In genomic region chr18:48835119-48835518, GRCh38 we compare ENCODE assay signal across 10 cellular contexts.
DNase-seq lines count a peak whose midpoint lies in the region; ATAC-seq and TF ChIP-seq lines count a peak whose summit lies in the region.
"Had no signal": no experiment of that assay in that cellular context is flagged by ENCODE, and none has a peak within 500 bp of the region (broad histone marks: within the 10 kb centered on the region; RNA-seq: fewer than 3 reads in every experiment).

No MANE protein-coding gene starts in this region.

- H3K9me3 Mint-ChIP-seq in effector memory CD8-positive, alpha-beta T cell = no peaks in the 10 kb centered on the region

- WGBS in spleen, 5 donors = 54 to 76% (median 59%) methylated on average over 3 of the region's 3 CpGs

- H3K27me3 ChIP-seq in SJCRH30 (no peaks in the 10 kb centered on the region), spleen (replicated peaks in 1 of 7) (no peaks in the 10 kb centered on the region)

- H3K27ac ChIP-seq in SJCRH30 (no peak overlapping the region), spleen (peak overlapping the region in 7 of 8 donors; percentile 5 to 89 (median 71))

- DNase-seq in SJCRH30 = peak; percentile 16 to 55
- DNase-seq in effector memory CD8-positive, alpha-beta T cell = no peak
- DNase-seq in spleen = peak; percentile 44
- no peak for DNase-seq in NCI-H510A treated with DMSO at 0.1 percent for 48 hours (lab: John Stamatoyannopoulos, UW)
- no peak for DNase-seq in NCI-H1105 (lab: John Stamatoyannopoulos, UW)
- DNase-seq: NCI-H1105 treated with DMSO at 0.1 percent for 48 hours, SHP77 treated with DMSO at 0.1 percent for 48 hours had no signal

- peak overlapping the region; percentile 95 to 100 for H3K27ac Mint-ChIP-seq in effector memory CD8-positive, alpha-beta T cell
- H3K27ac Mint-ChIP-seq: progenitor cell of endocrine pancreas had no signal

- peak overlapping the region; percentile 88 to 95 for H3K4me3 Mint-ChIP-seq in effector memory CD8-positive, alpha-beta T cell

- ATAC-seq in HG03039 (IDR thresholded peaks at IDR 0.05; ENCODE audit: unreplicated experiment) (peak; percentile 3), HG02759 (IDR thresholded peaks at IDR 0.05; ENCODE audit: unreplicated experiment) (no peak)
- no peak for ATAC-seq in effector memory CD8-positive, alpha-beta T cell (replicated peaks)

- peaks cover 88 to 92% of the 10 kb centered on the region in 2 donors for H3K4me1 Mint-ChIP-seq in effector memory CD8-positive, alpha-beta T cell (ENCODE audit: low read depth in 2 of 2)

- H3K36me3 ChIP-seq in SJCRH30 (no peaks in the 10 kb centered on the region), spleen (no peaks in the 10 kb centered on the region)

- H3K9me3 ChIP-seq in SJCRH30 (replicated peaks) (no peaks in the 10 kb centered on the region), spleen (no peaks in the 10 kb centered on the region)

- no peaks in the 10 kb centered on the region for H3K27me3 Mint-ChIP-seq in effector memory CD8-positive, alpha-beta T cell
- H3K27me3 Mint-ChIP-seq: progenitor cell of endocrine pancreas had no signal

- H3K4me3 ChIP-seq in SJCRH30 (no peak overlapping the region), spleen (peak overlapping the region in 2 of 8 donors; percentile 22 to 59)

- H3K36me3 Mint-ChIP-seq in effector memory CD8-positive, alpha-beta T cell (ENCODE audit: insufficient read depth) = peaks cover 39% of the 10 kb centered on the region

- intact Hi-C loops in spleen (cut with DNase I; ENCODE audit: low total_unique reads) = no loop called here

- peaks cover 19% of the 10 kb centered on the region for H3K4me1 ChIP-seq in SJCRH30
- H3K4me1 ChIP-seq in spleen = peaks cover 26 to 100% (median 53%) of the 10 kb centered on the region in 6 donors

- TF ChIP-seq POLR2A in spleen (IDR thresholded peaks at IDR 0.05) = no peak

- no peak for TF ChIP-seq CTCF in spleen (IDR thresholded peaks at IDR 0.05 in 8 of 11, conservative IDR thresholded peaks at IDR 0.05 in 3 of 11)

Comparison
In these comparisons a context has a peak if more than half of its experiments do, and no peak if none do; other contexts are left out.
1. DNase-seq: peak in SJCRH30 (2 of 2) and spleen (single experiment); none in effector memory CD8-positive, alpha-beta T cell (0 of 3), NCI-H510A treated with DMSO at 0.1 percent for 48 hours (single experiment) and NCI-H1105 (single experiment).